ENCODE assay signal across 8 cellular contexts in genomic region chr13:29594310-29594709, GRCh38. TPM values are rescaled to one million over a fixed set of nuclear protein-coding genes. Genes with fewer than 3 reads are reported as not detected.
DNase-seq lines count a peak whose midpoint lies in the region; ATAC-seq and TF ChIP-seq lines count a peak whose summit lies in the region.

No MANE protein-coding gene starts in this region.

- ATAC-seq in GM19023 (IDR thresholded peaks at IDR 0.05; ENCODE audit: unreplicated experiment) = peak; percentile 31
- peak; percentile 23 for ATAC-seq in HG03139 (IDR thresholded peaks at IDR 0.05; ENCODE audit: unreplicated experiment)
- ATAC-seq in aorta (ENCODE audit: low FRiP score) = peak; percentile 5

- H3K27me3 ChIP-seq in BLaER1 treated with 17β-estradiol and CSF1 and Interleukin-3, amounts not matched to agents 10 nM and 100 nM = no peaks in the 10 kb centered on the region
- peaks cover 27% of the 10 kb centered on the region for H3K27me3 ChIP-seq in neutrophil
- no peaks in the 10 kb centered on the region for H3K27me3 ChIP-seq in aorta (ENCODE audit: control insufficient read depth in 1 of 2, insufficient read depth in 2 of 2, low read length in 1 of 2)

- H3K27ac ChIP-seq in BLaER1 treated with 17β-estradiol and CSF1 and Interleukin-3, amounts not matched to agents 10 nM and 100 nM = peak overlapping the region; percentile 92 to 100 (median 98)
- H3K27ac ChIP-seq in neutrophil = no peak overlapping the region
- peak overlapping the region; percentile 81 to 87 for H3K27ac ChIP-seq in aorta (ENCODE audit: low read depth in 1 of 2, low read length in 2 of 2)

- peaks cover 51% of the 10 kb centered on the region for H3K36me3 Mint-ChIP-seq in activated T-cell treated with anti-CD3 and anti-CD28 coated beads, Interleukin-2, amount 50 U/mL, for 24 hours (ENCODE audit: low read depth)

- peak overlapping the region; percentile 78 to 92 (median 86) for H3K4me2 ChIP-seq in BLaER1 treated with 17β-estradiol and CSF1 and Interleukin-3, amounts not matched to agents 10 nM and 100 nM

- H3K9me3 Mint-ChIP-seq in activated T-cell treated with anti-CD3 and anti-CD28 coated beads, Interleukin-2, amount 50 U/mL, for 24 hours = no peaks in the 10 kb centered on the region

- intact Hi-C loops in aorta (cut with DNase I) = loop anchor here (5.0 to 10.0 kb wide), 3 partner anchors 72 to 520 kb away; no protein-coding TSS in a partner anchor

- WGBS in aorta, 2 donors = 9 to 10% methylated on average over 9 of the region's 9 CpGs

- peak overlapping the region; percentile 80 to 98 (median 97) for H3K4me3 ChIP-seq in BLaER1 treated with 17β-estradiol and CSF1 and Interleukin-3, amounts not matched to agents 10 nM and 100 nM
- peak overlapping the region; percentile 63 for H3K4me3 ChIP-seq in fibroblast of pulmonary artery (replicated peaks; ENCODE audit: low read depth, low read length)
- peak overlapping the region; percentile 63 to 64 for H3K4me3 ChIP-seq in neutrophil (ENCODE audit: low read depth in 1 of 2, low read length in 1 of 2)
- peak overlapping the region; percentile 93 to 96 for H3K4me3 ChIP-seq in aorta (ENCODE audit: low read length in 2 of 2)

- peak overlapping the region; percentile 96 to 100 (median 98) for H3K9ac ChIP-seq in BLaER1 treated with 17β-estradiol and CSF1 and Interleukin-3, amounts not matched to agents 10 nM and 100 nM

- H3K9me3 ChIP-seq in BLaER1 treated with 17β-estradiol and CSF1 and Interleukin-3, amounts not matched to agents 10 nM and 100 nM (replicated peaks in 1 of 11) = no peaks in the 10 kb centered on the region
- no peaks in the 10 kb centered on the region for H3K9me3 ChIP-seq in neutrophil
- H3K9me3 ChIP-seq in aorta (ENCODE audit: control insufficient read depth, low read length) = no peaks in the 10 kb centered on the region

- H3K4me3 Mint-ChIP-seq in activated T-cell treated with anti-CD3 and anti-CD28 coated beads, Interleukin-2, amount 50 U/mL, for 24 hours = peak overlapping the region; percentile 92

- TF ChIP-seq CTCF in fibroblast of pulmonary artery (IDR thresholded peaks at IDR 0.05; ENCODE audit: low read length, missing control alignments) = no peak
- no peak for TF ChIP-seq CTCF in neutrophil (IDR thresholded peaks at IDR 0.05)

- H3K36me3 ChIP-seq in BLaER1 treated with 17β-estradiol and CSF1 and Interleukin-3, amounts not matched to agents 10 nM and 100 nM = peaks cover 0 to 40% (median 25%) of the 10 kb centered on the region in 11 experiments; a peak in 16 of 22 replicates
- H3K36me3 ChIP-seq in neutrophil (no peaks in the 10 kb centered on the region), aorta (ENCODE audit: control insufficient read depth in 1 of 2, insufficient read depth in 2 of 2, low read length in 1 of 2) (no peaks in the 10 kb centered on the region)

- H3K27ac Mint-ChIP-seq in activated T-cell treated with anti-CD3 and anti-CD28 coated beads, Interleukin-2, amount 50 U/mL, for 24 hours = peak overlapping the region; percentile 98

- peaks cover 54% of the 10 kb centered on the region for H3K4me1 Mint-ChIP-seq in activated T-cell treated with anti-CD3 and anti-CD28 coated beads, Interleukin-2, amount 50 U/mL, for 24 hours (ENCODE audit: low read depth)

- H3K4me1 ChIP-seq in BLaER1 treated with 17β-estradiol and CSF1 and Interleukin-3, amounts not matched to agents 10 nM and 100 nM = peaks cover 20 to 58% (median 46%) of the 10 kb centered on the region in 10 experiments
- H3K4me1 ChIP-seq in neutrophil (ENCODE audit: control insufficient read depth in 1 of 2, insufficient read depth in 1 of 2, low read depth in 1 of 2, low read length in 1 of 2) (peaks cover 9 to 12% of the 10 kb centered on the region in 2 experiments), aorta (ENCODE audit: control insufficient read depth in 1 of 2, insufficient read depth in 2 of 2, low read length in 2 of 2) (no peaks in the 10 kb centered on the region)

- DNase-seq in NCI-H748 treated with DMSO at 0.1 percent for 48 hours (lab: John Stamatoyannopoulos, UW) = peak; percentile 65
- no peak for DNase-seq in activated T-cell treated with anti-CD3 and anti-CD28 coated beads, Interleukin-2, amount 50 U/mL, for 24 hours
- DNase-seq in fibroblast of pulmonary artery (ENCODE audit: low read depth) = peak; percentile 65
- no peak for DNase-seq in aorta

- H3K27me3 Mint-ChIP-seq in activated T-cell treated with anti-CD3 and anti-CD28 coated beads, Interleukin-2, amount 50 U/mL, for 24 hours = peaks cover 3% of the 10 kb centered on the region

- peaks cover 39 to 55% (median 45%) of the 10 kb centered on the region in 11 experiments; a peak in 21 of 22 replicates for H4K20me1 ChIP-seq in BLaER1 treated with 17β-estradiol and CSF1 and Interleukin-3, amounts not matched to agents 10 nM and 100 nM

RNA-seq across cellular contexts. Expression of gene SLC7A1, which starts 1.2 kb away (rescaled TPM):
- total RNA-seq in aorta = 10 to 100 TPM; 29.3 to 52.1 TPM
- polyA plus RNA-seq in aorta = 1 to 10 TPM; 2.7 to 4.0 TPM

Comparison
In these comparisons a context has a peak if more than half of its experiments do, and no peak if none do; other contexts are left out.
1. DNase-seq: peak in NCI-H748 treated with DMSO at 0.1 percent for 48 hours (single experiment) and fibroblast of pulmonary artery (single experiment); none in activated T-cell treated with anti-CD3 and anti-CD28 coated beads, Interleukin-2, amount 50 U/mL, for 24 hours (single experiment) and aorta (0 of 2).
2. Peak in every context shown above with its lines, with median percentiles within 50 percentile points of each other: H3K4me3 ChIP-seq and ATAC-seq.